ENCODE assay signal across 7 cellular contexts in genomic region chr6:111259089-111259831, GRCh38.
A peak's percentile ranks its signal among the peaks of the same experiment; 100 is the strongest.
DNase-seq lines count a peak whose midpoint lies in the region; ATAC-seq lines count a peak whose summit lies in the region.

No MANE protein-coding gene starts in this region.

- peaks cover 15% of the 10 kb centered on the region for H3K27me3 Mint-ChIP-seq in T-helper 2 cell treated with Interferon-gamma antibody and Interleukin-4, amounts not matched to agents 5 μg/mL and 100 μg/mL, for 36 hours (ENCODE audit: low read depth)

- peak overlapping the region; percentile 60 for H3K4me3 Mint-ChIP-seq in T-helper 2 cell treated with Interferon-gamma antibody and Interleukin-4, amounts not matched to agents 5 μg/mL and 100 μg/mL, for 36 hours

- peaks cover 9% of the 10 kb centered on the region for H3K36me3 Mint-ChIP-seq in T-helper 2 cell treated with Interferon-gamma antibody and Interleukin-4, amounts not matched to agents 5 μg/mL and 100 μg/mL, for 36 hours (ENCODE audit: low read depth)

- ATAC-seq in GM18499 (IDR thresholded peaks at IDR 0.05; ENCODE audit: insufficient read depth, unreplicated experiment) (peak; percentile 97), HG02943 (IDR thresholded peaks at IDR 0.05; ENCODE audit: low read depth, unreplicated experiment) (peak; percentile 98)

- no peaks in the 10 kb centered on the region for H3K9me3 Mint-ChIP-seq in T-helper 2 cell treated with Interferon-gamma antibody and Interleukin-4, amounts not matched to agents 5 μg/mL and 100 μg/mL, for 36 hours

- peak overlapping the region; percentile 88 for H3K27ac Mint-ChIP-seq in T-helper 2 cell treated with Interferon-gamma antibody and Interleukin-4, amounts not matched to agents 5 μg/mL and 100 μg/mL, for 36 hours

- DNase-seq in NCI-H187 (lab: John Stamatoyannopoulos, UW) (peak; percentile 91 to 98), astrocyte of the hippocampus (ENCODE audit: low read depth, low spot score) (peak; percentile 100), hippocampal formation (lab: John Stamatoyannopoulos, UW) (peak; percentile 95 to 96), retina (peak; percentile 97)
- DNase-seq in T-helper 2 cell treated with Interferon-gamma antibody and Interleukin-4, amounts not matched to agents 5 μg/mL and 100 μg/mL, for 36 hours (ENCODE audit: low spot score) = peak; percentile 99

- H3K4me1 Mint-ChIP-seq in T-helper 2 cell treated with Interferon-gamma antibody and Interleukin-4, amounts not matched to agents 5 μg/mL and 100 μg/mL, for 36 hours (ENCODE audit: low read depth) = peaks cover 24% of the 10 kb centered on the region

Comparison
In these comparisons a context has a peak if more than half of its experiments do, and no peak if none do; other contexts are left out.
1. Peak in every context shown above with its lines: DNase-seq and ATAC-seq.